Comparison of ENCODE assay signal across 14 cellular contexts in the genomic region with DNA sequence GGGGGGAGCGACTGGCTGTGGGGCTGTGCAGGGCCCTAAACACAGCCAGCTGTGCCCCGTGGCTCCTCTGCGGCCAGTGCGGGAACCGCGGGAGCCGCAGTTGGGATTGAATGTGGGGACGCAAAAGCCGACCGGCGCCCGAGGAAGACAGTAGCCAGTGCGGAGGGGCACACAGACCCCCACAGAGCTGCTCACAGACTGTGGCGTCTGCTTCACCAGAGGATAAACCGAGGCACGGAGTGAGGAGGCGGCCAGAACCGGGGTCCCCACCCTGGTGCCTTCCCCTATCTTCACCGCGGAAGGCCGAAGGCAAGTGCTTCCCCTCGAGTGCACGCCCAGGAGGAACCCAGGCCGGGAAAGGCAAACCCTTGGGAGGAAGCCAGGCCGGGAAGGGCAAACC. TPM values are rescaled to one million over a fixed set of nuclear protein-coding genes. Genes with fewer than 3 reads are reported as not detected.
"Had no signal": no experiment of that assay in that cellular context is flagged by ENCODE, and none has a peak within 500 bp of the region (broad histone marks: within the 10 kb centered on the region; RNA-seq: fewer than 3 reads in every experiment).

No MANE protein-coding gene starts in this region.

- DNase-seq: activated CD4-positive, alpha-beta T cell treated with anti-CD3 and anti-CD28 coated beads for 36 hours; activated CD4-positive, alpha-beta T cell treated with anti-CD3 and anti-CD28 coated beads, Interleukin-2, amount 50 U/mL, for 48 hours; foreskin fibroblast; glutamatergic neuron; nucleus accumbens; retina; stimulated activated naive CD8-positive, alpha-beta T cell treated with anti-CD3 and anti-CD28 coated beads, Interleukin-15, amount 100 ng/mL, for 72 hours; SW 1271; trophoblast cell had no signal

- H3K4me3 ChIP-seq: cardiac muscle cell, suprapubic skin had no signal

- H3K27me3 ChIP-seq: cardiac muscle cell, suprapubic skin had no signal

- FAIRE-seq: TTC549 had no signal

- H3K27ac ChIP-seq: cardiac muscle cell, epithelial cell of prostate, suprapubic skin had no signal

- H3K36me3 ChIP-seq: cardiac muscle cell, suprapubic skin had no signal

- H3K9me3 ChIP-seq: suprapubic skin had no signal

RNA-seq across cellular contexts. Expression of gene TMEM52, which starts 8.7 kb away (rescaled TPM):
- total RNA-seq: T-helper 2 cell treated with Interferon-gamma antibody and Interleukin-4, amounts not matched to agents 100 ng/mL and 5 ng/mL, for 36 hours had no signal
